ENCODE assay signal across 5 cellular contexts in the genomic region with DNA sequence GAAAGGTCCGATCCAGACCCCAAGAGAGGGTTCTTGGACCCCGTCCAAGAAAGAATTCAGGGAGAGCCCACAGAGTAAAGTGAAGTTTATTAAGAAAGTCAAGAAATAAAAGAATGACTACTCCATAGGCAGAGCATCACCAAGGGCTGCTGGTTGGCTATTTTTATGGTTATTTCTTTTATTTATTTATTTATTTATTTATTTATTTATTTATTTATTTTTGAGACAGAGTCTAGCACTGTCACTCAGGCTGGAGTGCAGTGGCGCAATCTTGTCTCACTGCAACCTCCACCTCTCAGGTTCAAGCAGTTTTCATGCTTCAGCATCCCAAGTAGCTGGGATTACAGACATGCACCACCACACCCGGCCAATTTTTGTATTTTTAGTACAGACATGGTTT. TPM values are rescaled to one million over a fixed set of nuclear protein-coding genes. Genes with fewer than 3 reads are reported as not detected.
"Had no signal": no experiment of that assay in that cellular context is flagged by ENCODE, and none has a peak within 500 bp of the region (broad histone marks: within the 10 kb centered on the region; RNA-seq: fewer than 3 reads in every experiment).

No MANE protein-coding gene starts in this region.

RNA-seq across cellular contexts. Expression of a gene that starts 9.7 kb away (rescaled TPM):
- total RNA-seq: HT-29 had no signal
- polyA plus RNA-seq: IgD-negative memory B cell had no signal

RNA-seq across cellular contexts. Expression of a gene that starts 31.4 kb away (rescaled TPM):
- total RNA-seq: HepG2, HT-29, HT1080 had no signal
- polyA plus RNA-seq: HepG2, IgD-negative memory B cell, IMR-90 had no signal
